Comparison of ENCODE assay signal across 8 cellular contexts in genomic region chrX:131802836-131803626, GRCh38.
A peak's percentile ranks its signal among the peaks of the same experiment; 100 is the strongest.
DNase-seq lines count a peak whose midpoint lies in the region; ATAC-seq and TF ChIP-seq lines count a peak whose summit lies in the region.

No MANE protein-coding gene starts in this region.

- H3K27me3 ChIP-seq in neuronal stem cell (ENCODE audit: control insufficient read depth in 3 of 3, insufficient read depth in 3 of 3, low read depth in 1 of 3, low read length in 3 of 3) = peaks cover 0 to 22% (median 0%) of the 10 kb centered on the region in 3 experiments

- H3K4me1 ChIP-seq in neuronal stem cell (ENCODE audit: control insufficient read depth in 2 of 2, insufficient read depth in 1 of 2, low read depth in 1 of 2, low read length in 2 of 2) = no peaks in the 10 kb centered on the region

- no peak overlapping the region for H3K27ac Mint-ChIP-seq in progenitor cell of endocrine pancreas

- H3K9me3 ChIP-seq in neuronal stem cell (replicated peaks in 1 of 2; ENCODE audit: control insufficient read depth in 2 of 2, insufficient read depth in 1 of 2, low read depth in 1 of 2, low read length in 2 of 2) = no peaks in the 10 kb centered on the region

- H3K4me3 Mint-ChIP-seq in progenitor cell of endocrine pancreas (ENCODE audit: low read depth) = no peak overlapping the region

- no peaks in the 10 kb centered on the region for H3K4me1 Mint-ChIP-seq in progenitor cell of endocrine pancreas (ENCODE audit: low read depth)

- no peak overlapping the region for H4K91ac ChIP-seq in neuronal stem cell (ENCODE audit: low read depth, low read length, poor library complexity)

- no peak overlapping the region for H3K23ac ChIP-seq in neuronal stem cell (ENCODE audit: low read depth, low read length, poor library complexity)

- H2BK15ac ChIP-seq in neuronal stem cell (ENCODE audit: low read length) = no peak overlapping the region

- H3K79me1 ChIP-seq in neuronal stem cell (ENCODE audit: low read depth, low read length) = peaks cover 2% of the 10 kb centered on the region

- no peak overlapping the region for H3K14ac ChIP-seq in neuronal stem cell (ENCODE audit: low read length)

- no peak overlapping the region for H3K9ac ChIP-seq in neuronal stem cell (ENCODE audit: low read depth, low read length, poor library complexity)

- H2AK5ac ChIP-seq in neuronal stem cell (ENCODE audit: low read depth, low read length) = no peak overlapping the region

- H3K36me3 ChIP-seq in neuronal stem cell (replicated peaks in 1 of 2; ENCODE audit: control insufficient read depth in 2 of 2, insufficient read depth in 2 of 2, low read length in 2 of 2) = peaks cover 6 to 40% of the 10 kb centered on the region in 2 donors

- no peak overlapping the region for H3K4me2 ChIP-seq in neuronal stem cell (ENCODE audit: insufficient read depth, low read length, poor library complexity, severe bottlenecking)

- no peak overlapping the region for H2BK120ac ChIP-seq in neuronal stem cell (ENCODE audit: low read depth, low read length)

- H2BK12ac ChIP-seq in neuronal stem cell (ENCODE audit: low read length) = no peak overlapping the region

- peaks cover 33% of the 10 kb centered on the region for H3K36me3 Mint-ChIP-seq in progenitor cell of endocrine pancreas (ENCODE audit: insufficient read depth)

- H2AFZ ChIP-seq in neuronal stem cell (ENCODE audit: low read length) = peak overlapping the region; percentile 91

- peak; percentile 48 for ATAC-seq in HG02642 (IDR thresholded peaks at IDR 0.05; ENCODE audit: poor library complexity, unreplicated experiment)

- no peak overlapping the region for H2BK5ac ChIP-seq in neuronal stem cell (ENCODE audit: low read length)

- no CpG with 5 or more reads among the region's 19 CpGs for WGBS in neuronal stem cell (ENCODE audit: extremely low coverage in 2 of 2, insufficient read length in 2 of 2, insufficient replicate concordance in 1 of 2), 2 donors

- H3K9me3 Mint-ChIP-seq in progenitor cell of endocrine pancreas (ENCODE audit: low read depth) = no peaks in the 10 kb centered on the region

- no peaks in the 10 kb centered on the region for H3K27me3 Mint-ChIP-seq in progenitor cell of endocrine pancreas

- no peak overlapping the region for H4K8ac ChIP-seq in neuronal stem cell (ENCODE audit: low read depth, low read length)

- peak overlapping the region in 1 of 2 donors; percentile 41 for H3K4me3 ChIP-seq in neuronal stem cell (ENCODE audit: low read length in 2 of 2)

- TF ChIP-seq CTCF in progenitor cell of endocrine pancreas (IDR thresholded peaks at IDR 0.05; ENCODE audit: unreplicated experiment) = no peak

- no peak overlapping the region for H3K27ac ChIP-seq in neuronal stem cell (replicated peaks; ENCODE audit: low read length)

- DNase-seq in NCI-H2081 (lab: John Stamatoyannopoulos, UW) = peak; percentile 7 to 8
- no peak for DNase-seq in NCI-H2081 treated with DMSO at 0.1 percent for 48 hours (lab: John Stamatoyannopoulos, UW)
- DNase-seq in RPMI8226 = peak; percentile 88
- DNase-seq in cerebellar cortex (ENCODE audit: low spot score) = peak; percentile 4
- DNase-seq in neuronal stem cell (ENCODE audit: low spot score) = no peak
- DNase-seq in progenitor cell of endocrine pancreas (ENCODE audit: low spot score, unreplicated experiment) = no peak
- no peak for DNase-seq in NCI-H524 treated with DMSO at 0.1 percent for 48 hours (lab: John Stamatoyannopoulos, UW)

- no peak overlapping the region for H3K4ac ChIP-seq in neuronal stem cell (ENCODE audit: low read length)

- H3K18ac ChIP-seq in neuronal stem cell (ENCODE audit: low read length) = no peak overlapping the region

Comparison
In these comparisons a context has a peak if more than half of its experiments do, and no peak if none do; other contexts are left out.
1. DNase-seq: peak in NCI-H2081 (2 of 2), RPMI8226 (single experiment) and cerebellar cortex (single experiment); none in NCI-H2081 treated with DMSO at 0.1 percent for 48 hours (single experiment), neuronal stem cell (single experiment), progenitor cell of endocrine pancreas (single experiment) and NCI-H524 treated with DMSO at 0.1 percent for 48 hours (single experiment).